ENCODE assay signal across 34 cellular contexts in the genomic region with DNA sequence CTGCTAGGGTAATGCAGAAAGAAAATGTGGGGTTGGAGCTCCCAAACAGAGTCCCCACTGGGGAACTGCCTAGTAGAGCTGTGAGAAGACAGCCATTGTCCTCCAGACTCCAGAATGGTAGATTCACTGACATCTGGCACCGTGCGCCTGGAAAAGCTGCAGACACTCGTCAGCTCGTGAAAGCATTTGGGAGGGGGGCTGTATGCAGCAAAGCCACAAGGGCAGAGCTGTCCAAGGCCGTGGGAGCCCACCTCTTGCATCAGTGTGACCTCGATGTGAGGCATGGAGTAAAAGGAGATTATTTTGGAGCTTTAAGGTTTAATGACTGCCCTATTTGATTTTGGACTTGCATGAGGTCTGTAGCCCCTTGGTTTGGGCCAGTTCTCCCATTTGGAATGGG.
"Had no signal": no experiment of that assay in that cellular context is flagged by ENCODE, and none has a peak within 500 bp of the region (broad histone marks: within the 10 kb centered on the region; RNA-seq: fewer than 3 reads in every experiment).

No MANE protein-coding gene starts in this region.

- H3K36me3 ChIP-seq: MG63 had no signal

- DNase-seq: Karpas-422, Kasumi-1, MG63, MM.1S, MV-4-11, NCI-H1048, NCI-H1092, NCI-H1092 treated with DMSO at 0.1 percent for 48 hours, NCI-H1105, NCI-H1105 treated with DMSO at 0.1 percent for 48 hours, NCI-H1417, NCI-H1417 treated with DMSO at 0.1 percent for 48 hours, NCI-H1436, NCI-H1436 treated with DMSO at 0.1 percent for 48 hours, NCI-H146, NCI-H1694, NCI-H1694 treated with DMSO at 0.1 percent for 48 hours, NCI-H187, NCI-H187 treated with DMSO at 0.1 percent for 48 hours, NCI-H1930, NCI-H2029, NCI-H2029 treated with DMSO at 0.1 percent for 48 hours, NCI-H2081, NCI-H2081 treated with DMSO at 0.1 percent for 48 hours, NCI-H2107, NCI-H2171, NCI-H2171 treated with DMSO at 0.1 percent for 48 hours, NCI-H2227 treated with DMSO at 0.1 percent for 48 hours, NCI-H226, NCI-H345, NCI-H446, NCI-H446 treated with DMSO at 0.1 percent for 48 hours, NCI-H510A, NCI-H510A treated with DMSO at 0.1 percent for 48 hours had no signal

- H3K27me3 ChIP-seq: MG63 had no signal

- H3K9me3 ChIP-seq: MG63 had no signal

- H3K4me3 ChIP-seq: MG63 had no signal
